Comparison of ENCODE assay signal across 8 cellular contexts in genomic region chr4:72701987-72702819, GRCh38.
A peak's percentile ranks its signal among the peaks of the same experiment; 100 is the strongest.
DNase-seq lines count a peak whose midpoint lies in the region; ATAC-seq and TF ChIP-seq lines count a peak whose summit lies in the region.

No MANE protein-coding gene starts in this region.

- intact Hi-C loops in Panc1 (cut with micrococcal nuclease; ENCODE audit: unreplicated experiment), result loop anchor here (1.0 to 10.0 kb wide), 2 partner anchors 197 to 319 kb away; no protein-coding TSS in a partner anchor
- intact Hi-C loops in breast epithelium (cut with DNase I; ENCODE audit: low total_unique reads), result no loop called here
- intact Hi-C loops in left colon (cut with DNase I, micrococcal nuclease), result no loop called here

- no peaks in the 10 kb centered on the region for H3K9me3 ChIP-seq in Panc1 (ENCODE audit: control insufficient read depth, insufficient read depth, low read depth, low read length)
- no peaks in the 10 kb centered on the region for H3K9me3 ChIP-seq in breast epithelium

- DNase-seq in NCI-H146 (lab: John Stamatoyannopoulos, UW) (peak; percentile 20), NCI-H146 treated with DMSO at 0.1 percent for 48 hours (lab: John Stamatoyannopoulos, UW; ENCODE audit: unreplicated experiment) (no peak), HS-5 (ENCODE audit: low read depth) (peak; percentile 37), Panc1 (ENCODE audit: low read depth, low spot score) (peak; percentile 7), breast epithelium (ENCODE audit: low spot score in 2 of 2) (no peak), left colon (peak in 1 of 2 donors; percentile 11), stromal cell of bone marrow (ENCODE audit: low read depth) (peak; percentile 61)

- TF ChIP-seq POLR2A in breast epithelium (IDR thresholded peaks at IDR 0.05), result no peak

- no peak overlapping the region for H3K27ac ChIP-seq in Panc1 (ENCODE audit: low read length)
- H3K27ac ChIP-seq in breast epithelium, result no peak overlapping the region

- in situ Hi-C loops in Panc1 (cut with HindIII; ENCODE audit: low pct_unique_long_range_greater_than_20kb, low sequenced_read_pairs), result no loop called here

- TF ChIP-seq CTCF in Panc1 (IDR thresholded peaks at IDR 0.05), result peak; percentile 54; the same call in 1 of the 2 replicates
- TF ChIP-seq CTCF in breast epithelium (IDR thresholded peaks at IDR 0.05), result peak in 2 of 3 donors; percentile 54 to 62

- POLR2A ChIA-PET in Panc1 (lab: Charles Lee), result no interaction called here

- CTCF ChIA-PET in Panc1 (lab: Charles Lee), result no interaction called here

- H3K4me1 ChIP-seq in Panc1 (ENCODE audit: control insufficient read depth, insufficient read depth, low read length) (no peaks in the 10 kb centered on the region), breast epithelium (no peaks in the 10 kb centered on the region)

- no TSS peak for BruUV-seq in Panc1 (replicated peaks; lab: Mats Ljungman, UMichigan)

- H3K27me3 ChIP-seq in Panc1 (ENCODE audit: control insufficient read depth, insufficient read depth, low read length), result no peaks in the 10 kb centered on the region
- H3K27me3 ChIP-seq in breast epithelium, result no peaks in the 10 kb centered on the region

- ATAC-seq in GM21360 (IDR thresholded peaks at IDR 0.05; ENCODE audit: unreplicated experiment) (peak; percentile 86), Panc1 (no peak), left colon (peak; percentile 49)

- H3K4me3 ChIP-seq in Panc1 (ENCODE audit: low read depth in 2 of 2, low read length in 2 of 2) (peak overlapping the region; percentile 2 to 24; a peak in 3 of 4 replicates), breast epithelium (peak overlapping the region; percentile 35 to 60 (median 40))

- H3K36me3 ChIP-seq in Panc1 (ENCODE audit: control insufficient read depth, insufficient read depth, low read length) (no peaks in the 10 kb centered on the region), breast epithelium (no peaks in the 10 kb centered on the region)

Comparison
In these comparisons a context has a peak if more than half of its experiments do, and no peak if none do; other contexts are left out.
1. DNase-seq: peak in NCI-H146 (single experiment), HS-5 (single experiment), Panc1 (single experiment) and stromal cell of bone marrow (single experiment); none in NCI-H146 treated with DMSO at 0.1 percent for 48 hours (single experiment) and breast epithelium (0 of 2).